ENCODE assay signal across 8 cellular contexts in genomic region chr6:26170951-26171841, GRCh38.
DNase-seq lines count a peak whose midpoint lies in the region; ATAC-seq and TF ChIP-seq lines count a peak whose summit lies in the region.

No MANE protein-coding gene starts in this region.

- peak; percentile 2 for ATAC-seq in HG03342 (IDR thresholded peaks at IDR 0.05; ENCODE audit: unreplicated experiment)

- no peaks in the 10 kb centered on the region for H3K27me3 ChIP-seq in brain microvascular endothelial cell (replicated peaks)
- no peaks in the 10 kb centered on the region for H3K27me3 ChIP-seq in muscle layer of colon (ENCODE audit: control insufficient read depth in 1 of 2, insufficient read depth in 2 of 2, low read length in 2 of 2)

- H3K36me3 ChIP-seq in brain microvascular endothelial cell (replicated peaks) (no peaks in the 10 kb centered on the region), muscle layer of colon (ENCODE audit: insufficient read depth, low read length) (no peaks in the 10 kb centered on the region)

- in situ Hi-C loops in brain microvascular endothelial cell (cut with HindIII; ENCODE audit: low pct_ligation_motif_present, low sequenced_read_pairs) = no loop called here

- peak overlapping the region; percentile 90 for H3K27ac ChIP-seq in brain microvascular endothelial cell
- H3K27ac ChIP-seq in muscle layer of colon (ENCODE audit: low read depth, low read length) = peak overlapping the region; percentile 91

- DNase-seq in GM12865 (ENCODE audit: low read depth) = no peak
- DNase-seq in brain microvascular endothelial cell = no peak
- DNase-seq in NCI-H187 treated with DMSO at 0.1 percent for 48 hours (lab: John Stamatoyannopoulos, UW) = no peak
- DNase-seq in hippocampal formation (lab: John Stamatoyannopoulos, UW) = no peak
- DNase-seq in midbrain (lab: John Stamatoyannopoulos, UW) = no peak
- no peak for DNase-seq in stimulated activated CD4-positive, alpha-beta T cell treated with anti-CD3 and anti-CD28 coated beads, Interleukin-15, amount 100 ng/mL, for 24 hours

- H3K4me1 ChIP-seq in muscle layer of colon (ENCODE audit: insufficient read depth, low read length) = peaks cover 9% of the 10 kb centered on the region

- H3K4me3 ChIP-seq in GM12865 (ENCODE audit: low read depth, low read length) (peak overlapping the region; percentile 84), brain microvascular endothelial cell (ENCODE audit: low read depth, low read length) (peak overlapping the region; percentile 68), muscle layer of colon (ENCODE audit: low read depth in 1 of 2, low read length in 2 of 2) (peak overlapping the region; percentile 10 to 79)

- TF ChIP-seq CTCF in GM12865 (IDR thresholded peaks at IDR 0.05; ENCODE audit: insufficient read depth, low read depth, low read length, missing control alignments) = no peak
- no peak for TF ChIP-seq CTCF in brain microvascular endothelial cell (IDR thresholded peaks at IDR 0.05; ENCODE audit: low read depth, low read length, missing control alignments)

- H3K9me3 ChIP-seq in muscle layer of colon (ENCODE audit: low read length) = no peaks in the 10 kb centered on the region

- peak overlapping the region; percentile 92 for H3K9ac ChIP-seq in muscle layer of colon (ENCODE audit: low read length)
